In the genomic region with DNA sequence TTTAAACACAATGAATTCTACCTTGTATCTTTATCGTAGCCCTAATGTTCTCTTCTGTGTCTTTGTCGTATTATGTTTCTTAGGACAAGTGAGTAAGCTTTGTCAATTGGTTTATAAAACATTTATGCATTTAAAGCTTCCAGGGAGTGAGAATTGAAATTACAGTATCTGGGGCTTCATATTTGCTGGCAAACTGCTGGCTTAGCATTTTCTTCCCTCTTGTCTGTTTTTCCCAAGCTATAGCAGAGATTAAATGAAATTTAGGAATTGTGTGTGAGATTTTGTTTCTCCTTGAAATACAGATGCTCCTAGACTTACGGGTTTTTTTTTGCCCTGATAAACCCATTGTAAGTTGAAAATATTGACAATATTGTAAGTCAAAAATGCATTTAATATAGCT, we compare ENCODE assay signal across 21 cellular contexts.
DNase-seq lines count a peak whose midpoint lies in the region; ATAC-seq, FAIRE-seq and TF ChIP-seq lines count a peak whose summit lies in the region.
"Had no signal": no experiment of that assay in that cellular context is flagged by ENCODE, and none has a peak within 500 bp of the region (broad histone marks: within the 10 kb centered on the region; RNA-seq: fewer than 3 reads in every experiment).

No MANE protein-coding gene starts in this region.

- no peaks in the 10 kb centered on the region for H3K27me3 ChIP-seq in GM12878 (replicated peaks in 1 of 2; ENCODE audit: control insufficient read depth in 2 of 2, insufficient read depth in 2 of 2, low read length in 1 of 2)
- H3K27me3 ChIP-seq in SK-N-SH (ENCODE audit: insufficient read depth) = no peaks in the 10 kb centered on the region
- H3K27me3 ChIP-seq: MG63 had no signal

- TF ChIP-seq RAD21 in GM12878 (IDR thresholded peaks at IDR 0.05; ENCODE audit: insufficient read depth, low read depth, low read length) = no peak
- no peak for TF ChIP-seq RAD21 in SK-N-SH (IDR thresholded peaks at IDR 0.05; ENCODE audit: low read length)

- BruUV-seq in GM12878 (replicated peaks; lab: Mats Ljungman, UMichigan) = no TSS peak

- H3K9me3 ChIP-seq in GM12878 (replicated peaks; ENCODE audit: control insufficient read depth, insufficient read depth, low read length) (no peaks in the 10 kb centered on the region), SK-N-SH (no peaks in the 10 kb centered on the region)
- H3K9me3 ChIP-seq: MG63 had no signal

- H3K9me3 Mint-ChIP-seq in activated CD4-positive, alpha-beta T cell treated with anti-CD3 and anti-CD28 coated beads, Interleukin-2, amount 10 ng/mL, durations not matched to agents 24 days and 14 days = no peaks in the 10 kb centered on the region
- H3K9me3 Mint-ChIP-seq in activated CD4-positive, alpha-beta T cell treated with anti-CD3 and anti-CD28 coated beads, Interleukin-2, amount 10 ng/mL, durations not matched to agents 7 days and 5 days = no peaks in the 10 kb centered on the region
- no peaks in the 10 kb centered on the region for H3K9me3 Mint-ChIP-seq in mesothelial cell of epicardium
- H3K9me3 Mint-ChIP-seq: CD8-positive, alpha-beta memory T cell had no signal

- H3K27ac Mint-ChIP-seq in activated CD4-positive, alpha-beta T cell treated with anti-CD3 and anti-CD28 coated beads, Interleukin-2, amount 10 ng/mL, durations not matched to agents 24 days and 14 days = peak overlapping the region; percentile 91
- H3K27ac Mint-ChIP-seq in activated CD4-positive, alpha-beta T cell treated with anti-CD3 and anti-CD28 coated beads, Interleukin-2, amount 10 ng/mL, durations not matched to agents 7 days and 5 days = no peak overlapping the region
- H3K27ac Mint-ChIP-seq in mesothelial cell of epicardium = peak overlapping the region; percentile 82
- H3K27ac Mint-ChIP-seq: CD8-positive, alpha-beta memory T cell had no signal

- 98% methylated on average over 3 of the region's 3 CpGs for WGBS in GM12878 (ENCODE audit: insufficient coverage, insufficient replicate concordance, low lambda C conversion rate, missing lambda C conversion rate)
- WGBS in SK-N-SH (ENCODE audit: low lambda C conversion rate) = 93% methylated on average over 3 of the region's 3 CpGs

- no peaks in the 10 kb centered on the region for H3K36me3 Mint-ChIP-seq in activated CD4-positive, alpha-beta T cell treated with anti-CD3 and anti-CD28 coated beads, Interleukin-2, amount 10 ng/mL, durations not matched to agents 24 days and 14 days (ENCODE audit: low read depth)
- no peaks in the 10 kb centered on the region for H3K36me3 Mint-ChIP-seq in activated CD4-positive, alpha-beta T cell treated with anti-CD3 and anti-CD28 coated beads, Interleukin-2, amount 10 ng/mL, durations not matched to agents 7 days and 5 days (ENCODE audit: low read depth)
- H3K36me3 Mint-ChIP-seq in mesothelial cell of epicardium = no peaks in the 10 kb centered on the region
- H3K36me3 Mint-ChIP-seq: CD8-positive, alpha-beta memory T cell had no signal

- no peak for ATAC-seq in GM12878

- peaks cover 18% of the 10 kb centered on the region for H3K4me1 ChIP-seq in GM12878 (ENCODE audit: control insufficient read depth, insufficient read depth, low read length)
- H3K4me1 ChIP-seq in SK-N-SH (ENCODE audit: control insufficient read depth in 1 of 2, insufficient read depth in 2 of 2, low read depth in 1 of 2, low read length in 1 of 2) = peaks cover 16 to 27% of the 10 kb centered on the region in 2 experiments; a peak in 3 of 4 replicates

- CTCF ChIA-PET in activated CD4-positive, alpha-beta T cell treated with anti-CD3 and anti-CD28 coated beads, Interleukin-2, amount 10 ng/mL, durations not matched to agents 7 days and 5 days (lab: Charles Lee) = interaction anchor here (1.7 kb wide), 1 partner anchor 66 kb away, joined by 4 read pairs; no protein-coding TSS in a partner anchor
- CTCF ChIA-PET in GM12878 (lab: Yijun Ruan, JAX) (interaction anchor here (1.0 to 2.4 kb wide), 9 partner anchors 9 to 241 kb away, joined by 3 to 15 read pairs (median 6); no protein-coding TSS in a partner anchor), SK-N-SH (lab: Yijun Ruan, JAX) (no interaction called here)

- H3K4me2 ChIP-seq in GM12878 (ENCODE audit: control insufficient read depth, insufficient read depth) = no peak overlapping the region; the same call in 1 of the 2 replicates
- H3K4me2 ChIP-seq in SK-N-SH = no peak overlapping the region

- TF ChIP-seq CTCF in GM12878 (IDR thresholded peaks at IDR 0.05 in 2 of 3, conservative IDR thresholded peaks at IDR 0.05 in 1 of 3; ENCODE audit: control insufficient read depth in 2 of 3, extremely low read depth in 1 of 3, insufficient read depth in 1 of 3, low read depth in 3 of 3, low read length in 3 of 3) (no peak), mesothelial cell of epicardium (IDR thresholded peaks at IDR 0.05; ENCODE audit: unreplicated experiment) (no peak), SK-N-SH (IDR thresholded peaks at IDR 0.05) (no peak)

- no peak for TF ChIP-seq POLR2A in GM12878 (IDR thresholded peaks at IDR 0.05; ENCODE audit: low read depth, low read length)

- H3K9ac ChIP-seq in GM12878 (ENCODE audit: control insufficient read depth, insufficient read depth, low read length) = no peak overlapping the region
- no peak overlapping the region for H3K9ac ChIP-seq in SK-N-SH

- H4K20me1 ChIP-seq in GM12878 (ENCODE audit: control insufficient read depth, insufficient read depth) = no peaks in the 10 kb centered on the region
- no peaks in the 10 kb centered on the region for H4K20me1 ChIP-seq in SK-N-SH (ENCODE audit: insufficient read depth)

- H3K27ac ChIP-seq in GM12878 (ENCODE audit: control insufficient read depth, insufficient read depth) = peak overlapping the region; percentile 77
- H3K27ac ChIP-seq in substantia nigra (ENCODE audit: low read depth, low read length, poor library complexity, severe bottlenecking) = peak overlapping the region; percentile 39
- no peak overlapping the region for H3K27ac ChIP-seq in SK-N-SH (ENCODE audit: low read depth in 2 of 2, low read length in 1 of 2)
- H3K27ac ChIP-seq: 22Rv1, C4-2B had no signal

- no peaks in the 10 kb centered on the region for H3K27me3 Mint-ChIP-seq in activated CD4-positive, alpha-beta T cell treated with anti-CD3 and anti-CD28 coated beads, Interleukin-2, amount 10 ng/mL, durations not matched to agents 24 days and 14 days
- peaks cover 12% of the 10 kb centered on the region for H3K27me3 Mint-ChIP-seq in activated CD4-positive, alpha-beta T cell treated with anti-CD3 and anti-CD28 coated beads, Interleukin-2, amount 10 ng/mL, durations not matched to agents 7 days and 5 days
- H3K27me3 Mint-ChIP-seq in mesothelial cell of epicardium (ENCODE audit: low read depth) = no peaks in the 10 kb centered on the region

- POLR2A ChIA-PET in activated CD4-positive, alpha-beta T cell treated with anti-CD3 and anti-CD28 coated beads, Interleukin-2, amount 10 ng/mL, durations not matched to agents 7 days and 5 days (lab: Charles Lee) = no interaction called here
- POLR2A ChIA-PET in GM12878 (lab: Charles Lee) (interaction anchor here (0.7 to 1.5 kb wide), 5 partner anchors 20 to 204 kb away, joined by 3 to 4 read pairs (median 4); no protein-coding TSS in a partner anchor), SK-N-SH (lab: Yijun Ruan, JAX) (no interaction called here)

- no peak for FAIRE-seq in GM12878 (lab: Jason Lieb, UNC)
- FAIRE-seq: GM19239 had no signal

- SMC1A ChIA-PET in GM12878 (lab: Charles Lee; ENCODE audit: uncharacterized antibody, unreplicated experiment) = interaction anchor here (0.6 to 3.8 kb wide), 15 partner anchors 9 to 205 kb away, joined by 3 to 32 read pairs (median 4); a partner anchor contains a TSS

- H2AFZ ChIP-seq in GM12878 (ENCODE audit: control insufficient read depth, low read depth, low read length) (no peak overlapping the region), SK-N-SH (ENCODE audit: low read depth) (no peak overlapping the region)

- H3K9me2 ChIP-seq in SK-N-SH = no peaks in the 10 kb centered on the region

- RAD21 ChIA-PET in GM12878 (lab: Charles Lee; ENCODE audit: unreplicated experiment) = interaction anchor here (0.9 to 6.5 kb wide), 10 partner anchors 8 to 205 kb away, joined by 3 to 37 read pairs (median 4); no protein-coding TSS in a partner anchor

- H3K4me3 ChIP-seq in GM12878 (no peak overlapping the region), SK-N-SH (ENCODE audit: low read depth in 2 of 2, low read length in 1 of 2) (no peak overlapping the region)
- H3K4me3 ChIP-seq: MG63 had no signal

- TF ChIP-seq EP300 in GM12878 (IDR thresholded peaks at IDR 0.05; ENCODE audit: borderline replicate concordance in 1 of 2, control insufficient read depth in 1 of 2, low read depth in 2 of 2, low read length in 2 of 2) (no peak), SK-N-SH (IDR thresholded peaks at IDR 0.05; ENCODE audit: borderline replicate concordance in 1 of 2, low read depth in 1 of 2, low read length in 1 of 2) (no peak)

- no peaks in the 10 kb centered on the region for H3K36me3 ChIP-seq in GM12878 (ENCODE audit: control insufficient read depth in 2 of 2, insufficient read depth in 2 of 2, low read length in 1 of 2)
- H3K36me3 ChIP-seq in SK-N-SH (replicated peaks in 1 of 2; ENCODE audit: control insufficient read depth in 1 of 2, insufficient read depth in 2 of 2, low read length in 1 of 2) = no peaks in the 10 kb centered on the region
- H3K36me3 ChIP-seq: MG63 had no signal

- peaks cover 4% of the 10 kb centered on the region for H3F3A ChIP-seq in SK-N-SH (replicated peaks; ENCODE audit: insufficient read depth)

- no peak overlapping the region for H3K4me3 Mint-ChIP-seq in activated CD4-positive, alpha-beta T cell treated with anti-CD3 and anti-CD28 coated beads, Interleukin-2, amount 10 ng/mL, durations not matched to agents 24 days and 14 days
- H3K4me3 Mint-ChIP-seq in activated CD4-positive, alpha-beta T cell treated with anti-CD3 and anti-CD28 coated beads, Interleukin-2, amount 10 ng/mL, durations not matched to agents 7 days and 5 days = no peak overlapping the region
- H3K4me3 Mint-ChIP-seq in mesothelial cell of epicardium = no peak overlapping the region
- H3K4me3 Mint-ChIP-seq: CD8-positive, alpha-beta memory T cell had no signal

- in situ Hi-C loops in GM12878 (cut with MboI) = no loop called here

- intact Hi-C loops in activated CD4-positive, alpha-beta T cell treated with anti-CD3 and anti-CD28 coated beads, Interleukin-2, amount 10 ng/mL, durations not matched to agents 24 days and 14 days (cut with micrococcal nuclease) = loop anchor here (10.0 kb wide), 2 partner anchors 307 to 583 kb away; a partner anchor contains a TSS
- intact Hi-C loops in GM12878 (cut with micrococcal nuclease; ENCODE audit: unreplicated experiment) = loop anchor here (5.0 kb wide), 1 partner anchor 89 kb away; no protein-coding TSS in a partner anchor

- peaks cover 4% of the 10 kb centered on the region for H3K79me2 ChIP-seq in GM12878 (ENCODE audit: control insufficient read depth, insufficient read depth, low read length)
- H3K79me2 ChIP-seq in SK-N-SH (ENCODE audit: insufficient read depth) = peaks cover 44% of the 10 kb centered on the region; the same call in 1 of the 2 replicates

- DNase-seq in activated CD4-positive, alpha-beta T cell treated with anti-CD3 and anti-CD28 coated beads, Interleukin-2, amount 10 ng/mL, durations not matched to agents 24 days and 14 days = no peak
- no peak for DNase-seq in activated CD4-positive, alpha-beta T cell treated with anti-CD3 and anti-CD28 coated beads, Interleukin-2, amount 10 ng/mL, durations not matched to agents 7 days and 5 days
- DNase-seq in GM12878 (ENCODE audit: low read depth, low spot score) (no peak), mesothelial cell of epicardium (ENCODE audit: low spot score in 2 of 2, unreplicated experiment in 2 of 2) (no peak), substantia nigra (lab: John Stamatoyannopoulos, UW) (no peak), SK-N-SH (no peak), foreskin melanocyte (no peak), glomerular visceral epithelial cell (ENCODE audit: extremely low spot score) (no peak)
- DNase-seq: Calu3; CD8-positive, alpha-beta memory T cell; DMS153; MG63; NCI-H1417; NCI-H187; NCI-H446; NCI-H526; RPMI8226; SHP77 had no signal

- H3K4me1 Mint-ChIP-seq in activated CD4-positive, alpha-beta T cell treated with anti-CD3 and anti-CD28 coated beads, Interleukin-2, amount 10 ng/mL, durations not matched to agents 24 days and 14 days = peaks cover 44% of the 10 kb centered on the region
- H3K4me1 Mint-ChIP-seq in activated CD4-positive, alpha-beta T cell treated with anti-CD3 and anti-CD28 coated beads, Interleukin-2, amount 10 ng/mL, durations not matched to agents 7 days and 5 days = peaks cover 28% of the 10 kb centered on the region
- H3K4me1 Mint-ChIP-seq in mesothelial cell of epicardium = peaks cover 63% of the 10 kb centered on the region
- H3K4me1 Mint-ChIP-seq: CD8-positive, alpha-beta memory T cell had no signal

Comparison
In these comparisons a context has a peak if more than half of its experiments do, and no peak if none do; other contexts are left out.
1. H3K27ac ChIP-seq: peak in GM12878 (single experiment) and substantia nigra (single experiment); none in SK-N-SH (0 of 2).